ENCODE assay signal across 23 cellular contexts in genomic region chr18:22546905-22547304, GRCh38.
"Had no signal": no experiment of that assay in that cellular context is flagged by ENCODE, and none has a peak within 500 bp of the region (broad histone marks: within the 10 kb centered on the region; RNA-seq: fewer than 3 reads in every experiment).

No MANE protein-coding gene starts in this region.

- H3K27ac ChIP-seq: epithelial cell of prostate, neutrophil, psoas muscle, right lobe of liver, skin epidermis, upper lobe of right lung had no signal

- H3K27me3 ChIP-seq: gastroesophageal sphincter, neutrophil, pancreas, right lobe of liver, upper lobe of right lung had no signal

- H3K4me3 ChIP-seq: gastroesophageal sphincter, pancreas, psoas muscle, right lobe of liver, skin epidermis, upper lobe of right lung had no signal

- DNase-seq: activated CD4-positive, alpha-beta T cell treated with anti-CD3 and anti-CD28 coated beads, Interleukin-2, amount 50 U/mL, for 4 hours; activated naive CD4-positive, alpha-beta T cell treated with Interleukin-2 at 50 U/mL for 16 hours; activated naive CD8-positive, alpha-beta T cell treated with anti-CD3 and anti-CD28 coated beads for 36 hours; activated T-cell treated with anti-CD3 and anti-CD28 coated beads, Interleukin-2, amount 50 U/mL, for 48 hours; amygdala; head of caudate nucleus; kidney; midbrain; natural killer cell; pancreas; psoas muscle; right lobe of liver; stimulated activated CD4-positive, alpha-beta T cell treated with anti-CD3 and anti-CD28 coated beads, Interleukin-15, amount 100 ng/mL, for 24 hours; stimulated activated CD8-positive, alpha-beta memory T cell treated with anti-CD3 and anti-CD28 coated beads, Interleukin-4, amount 100 ng/mL, for 48 hours; stimulated activated naive B cell treated with anti-CD40 and anti-IgM and Interleukin-4, amounts not matched to agents 10 μg/mL and 1 μg/mL and 100 μg/mL, for 72 hours; T1000; upper lobe of right lung had no signal

- H3K4me1 ChIP-seq: psoas muscle, upper lobe of right lung had no signal

- ATAC-seq: gastroesophageal sphincter; left lobe of liver; natural killer cell; pancreas; psoas muscle; right lobe of liver; stimulated activated naive B cell treated with anti-CD40 and anti-IgM and Interleukin-4, amounts not matched to agents 10 μg/mL and 1 μg/mL and 100 μg/mL, for 72 hours; upper lobe of right lung; WTC11 had no signal

- H3K36me3 ChIP-seq: gastroesophageal sphincter, neutrophil, pancreas, right lobe of liver, upper lobe of right lung had no signal

- H3K9me3 ChIP-seq: gastroesophageal sphincter, neutrophil, pancreas, psoas muscle, right lobe of liver, upper lobe of right lung had no signal
